ENCODE assay signal across 22 cellular contexts in the genomic region with DNA sequence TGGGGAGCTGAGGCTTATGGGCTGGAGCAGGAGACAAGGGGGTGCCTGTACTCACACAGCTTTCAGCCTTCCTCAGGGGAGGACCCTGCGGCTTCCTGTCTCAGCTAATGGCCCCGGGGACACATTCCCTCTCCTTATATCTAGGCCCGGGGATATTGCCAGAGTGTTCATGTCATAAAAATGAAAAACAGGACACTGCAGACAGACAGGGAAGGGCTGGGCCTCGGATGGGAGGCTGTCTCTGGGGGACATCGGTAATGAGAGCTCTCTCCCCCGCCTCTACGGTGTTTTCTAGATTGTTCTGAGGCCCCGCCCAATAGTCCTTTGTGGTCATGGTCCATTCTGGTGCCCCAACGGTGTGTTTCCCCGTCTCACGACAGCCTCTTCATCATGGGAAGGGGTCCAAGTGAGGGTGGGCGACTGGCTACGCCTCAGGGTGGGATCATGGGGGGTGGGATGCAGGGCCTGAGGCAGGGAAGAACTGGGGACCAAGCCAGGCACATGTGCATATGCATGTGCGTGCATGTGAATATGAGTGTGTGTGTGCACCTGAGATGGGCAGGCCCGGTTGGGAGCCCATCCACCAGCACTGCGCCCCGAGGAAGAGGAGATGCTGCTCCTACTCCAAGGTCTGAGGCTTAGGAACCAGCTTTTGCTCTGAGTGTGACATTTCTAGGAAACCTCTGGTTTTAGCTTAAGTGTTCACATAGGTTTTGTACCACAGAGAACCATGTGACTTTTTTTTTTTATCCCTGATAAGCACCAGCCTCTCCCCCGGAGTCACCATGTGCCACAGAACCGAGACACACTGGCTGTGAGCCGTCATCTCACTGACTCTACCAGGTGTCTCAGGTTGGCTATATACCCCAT. TPM values are rescaled to one million over a fixed set of nuclear protein-coding genes. Genes with fewer than 3 reads are reported as not detected.
A peak's percentile ranks its signal among the peaks of the same experiment; 100 is the strongest.
DNase-seq lines count a peak whose midpoint lies in the region; ATAC-seq, FAIRE-seq and TF ChIP-seq lines count a peak whose summit lies in the region.
"Had no signal": no experiment of that assay in that cellular context is flagged by ENCODE, and none has a peak within 500 bp of the region (broad histone marks: within the 10 kb centered on the region; RNA-seq: fewer than 3 reads in every experiment).

No MANE protein-coding gene starts in this region.

- H3K27ac Mint-ChIP-seq in WTC11: no peak overlapping the region
- H3K27ac Mint-ChIP-seq: HFFc6, IgD-negative memory B cell had no signal

- H3K9me3 ChIP-seq in right cardiac atrium (ENCODE audit: control insufficient read depth, low read length): no peaks in the 10 kb centered on the region
- H3K9me3 ChIP-seq in K562 (replicated peaks; ENCODE audit: control insufficient read depth, insufficient read depth, low read depth, low read length): no peaks in the 10 kb centered on the region
- H3K9me3 ChIP-seq in liver (ENCODE audit: control insufficient read depth in 4 of 4, low read length in 3 of 4): no peaks in the 10 kb centered on the region
- H3K9me3 ChIP-seq: MG63, Peyer's patch had no signal

- no peak for TF ChIP-seq CTCF in K562 (IDR thresholded peaks at IDR 0.05 in 2 of 3, conservative IDR thresholded peaks at IDR 0.05 in 1 of 3; ENCODE audit: insufficient read depth in 2 of 3, low read depth in 1 of 3, low read length in 3 of 3)
- TF ChIP-seq CTCF in liver (IDR thresholded peaks at IDR 0.05; ENCODE audit: low read depth, low read length, missing input control): no peak
- TF ChIP-seq CTCF in WTC11 (IDR thresholded peaks at IDR 0.05): no peak

- H3K9me3 Mint-ChIP-seq in WTC11: no peaks in the 10 kb centered on the region
- H3K9me3 Mint-ChIP-seq: HFFc6, IgD-negative memory B cell had no signal

- peaks cover 50% of the 10 kb centered on the region for H3K79me2 ChIP-seq in K562 (ENCODE audit: control insufficient read depth, insufficient read depth, low read length)

- ATAC-seq in right cardiac atrium (no peak), left cardiac atrium (no peak), K562 (no peak), WTC11 (no peak)

- TF ChIP-seq POLR2A in K562 (conservative IDR thresholded peaks at IDR 0.05): no peak

- TF ChIP-seq EP300 in K562 (IDR thresholded peaks at IDR 0.05; ENCODE audit: low read length): no peak

- no peak overlapping the region for H2AFZ ChIP-seq in K562 (ENCODE audit: low read depth, low read length)

- H3K27me3 Mint-ChIP-seq in WTC11 (ENCODE audit: low read depth): peaks cover 12% of the 10 kb centered on the region
- H3K27me3 Mint-ChIP-seq: IgD-negative memory B cell had no signal

- in situ Hi-C loops in K562 (cut with MboI): loop anchor here (5.0 kb wide), 1 partner anchor 39 kb away; no protein-coding TSS in a partner anchor

- H3K9ac ChIP-seq in K562 (ENCODE audit: insufficient read depth in 1 of 2, low read depth in 2 of 2, low read length in 2 of 2) (peak overlapping the region in 1 of 2 experiments; percentile 89; a peak in 2 of 4 replicates), liver (ENCODE audit: low read depth in 1 of 2, low read length in 2 of 2) (no peak overlapping the region)

- H3K4me1 ChIP-seq in right cardiac atrium (ENCODE audit: control insufficient read depth, insufficient read depth, low read length): no peaks in the 10 kb centered on the region
- peaks cover 70 to 90% of the 10 kb centered on the region in 2 experiments for H3K4me1 ChIP-seq in K562 (replicated peaks in 1 of 2; ENCODE audit: control insufficient read depth in 2 of 2, insufficient read depth in 2 of 2, low read length in 2 of 2)
- H3K4me1 ChIP-seq in liver (ENCODE audit: control insufficient read depth in 4 of 4, insufficient read depth in 4 of 4, low read length in 3 of 4): peaks cover 3 to 25% (median 17%) of the 10 kb centered on the region in 4 donors

- peak overlapping the region; percentile 8; the same call in 1 of the 2 replicates for H3K4me2 ChIP-seq in K562 (ENCODE audit: insufficient read depth, low read length)

- no peaks in the 10 kb centered on the region for H3K36me3 Mint-ChIP-seq in WTC11
- H3K36me3 Mint-ChIP-seq: IgD-negative memory B cell had no signal

- CTCF ChIA-PET in K562 (lab: Yijun Ruan, JAX; ENCODE audit: low intra/inter-chr PET ratio) (interaction anchor here (0.5 to 5.7 kb wide), 2 partner anchors 41 to 289 kb away, joined by 3 to 109 read pairs; no protein-coding TSS in a partner anchor), WTC11 (lab: Charles Lee) (interaction anchor here (1.1 to 6.5 kb wide), 6 partner anchors 10 to 281 kb away, joined by 3 to 181 read pairs (median 10); no protein-coding TSS in a partner anchor)

- FAIRE-seq in K562 (lab: Jason Lieb, UNC): peak; percentile 42

- no peak overlapping the region for H3K27ac ChIP-seq in right cardiac atrium (ENCODE audit: low read length)
- peak overlapping the region; percentile 5; the same call in 1 of the 3 replicates for H3K27ac ChIP-seq in K562 (ENCODE audit: extremely low read depth, low read depth, low read length)
- peak overlapping the region; percentile 47 to 61 for H3K27ac ChIP-seq in liver (ENCODE audit: low read depth in 1 of 2, low read length in 2 of 2)
- H3K27ac ChIP-seq: HL-60, Peyer's patch, SK-N-MC had no signal

- H3K27me3 ChIP-seq in right cardiac atrium (ENCODE audit: control insufficient read depth, insufficient read depth) (no peaks in the 10 kb centered on the region), K562 (ENCODE audit: control insufficient read depth in 2 of 2, insufficient read depth in 2 of 2, low read length in 2 of 2) (no peaks in the 10 kb centered on the region), liver (ENCODE audit: control insufficient read depth in 4 of 4, insufficient read depth in 4 of 4, low read length in 3 of 4) (no peaks in the 10 kb centered on the region)
- H3K27me3 ChIP-seq: MG63, Peyer's patch had no signal

- no TSS peak for BruUV-seq in K562 (replicated peaks; lab: Mats Ljungman, UMichigan)

- TF ChIP-seq RAD21 in K562 (CRISPR knock-in tag; conservative IDR thresholded peaks at IDR 0.05 in 1 of 2, IDR thresholded peaks at IDR 0.05 in 1 of 2): no peak
- peak in 1 of 2 donors; percentile 14 for TF ChIP-seq RAD21 in liver (IDR thresholded peaks at IDR 0.05)

- intact Hi-C loops in right cardiac atrium (cut with DNase I): loop anchor here in 1 of 4 donors (10.0 kb wide), 1 partner anchor 57 kb away; no protein-coding TSS in a partner anchor
- intact Hi-C loops in left cardiac atrium (cut with DNase I): no loop called here
- intact Hi-C loops in K562 (cut with micrococcal nuclease): no loop called here

- H3K9me1 ChIP-seq in K562 (ENCODE audit: control insufficient read depth, insufficient read depth, low read length): peaks cover 29% of the 10 kb centered on the region

- H3K4me3 Mint-ChIP-seq in WTC11: no peak overlapping the region
- H3K4me3 Mint-ChIP-seq: HFFc6, IgD-negative memory B cell had no signal

- DNase-seq in right cardiac atrium (peak; percentile 3 to 50 (median 20)), left cardiac atrium (no peak), K562 (ENCODE audit: extremely low read depth in 1 of 4, low spot score in 3 of 4) (peak in 2 of 4 experiments; percentile 76 to 77), GM19238 (ENCODE audit: insufficient read length, low spot score) (no peak), SHP77 treated with DMSO at 0.1 percent for 48 hours (lab: John Stamatoyannopoulos, UW) (no peak), WTC11 (ENCODE audit: low spot score) (no peak)
- DNase-seq: COR-L47, GDM1, H7, HFFc6, Kasumi-1, MG63, NCI-H1092, NCI-H1436 treated with DMSO at 0.1 percent for 48 hours, NCI-H2029, NCI-H2171, NCI-H446, Peyer's patch had no signal

- H3K4me1 Mint-ChIP-seq in WTC11: peaks cover 6% of the 10 kb centered on the region; the same call in 1 of the 2 replicates

- WGBS in right cardiac atrium: 70% methylated on average over 20 of the region's 20 CpGs
- WGBS in K562 (ENCODE audit: insufficient coverage, low coverage, missing lambda C conversion rate): 59% methylated on average over 20 of the region's 20 CpGs
- 82% methylated on average over 20 of the region's 20 CpGs for WGBS in liver

- H3K4me3 ChIP-seq in right cardiac atrium (ENCODE audit: low read length) (no peak overlapping the region), K562 (no peak overlapping the region), liver (ENCODE audit: low read depth in 1 of 3, low read length in 3 of 3) (no peak overlapping the region)
- H3K4me3 ChIP-seq: MG63, Peyer's patch, SK-N-MC had no signal

- H4K20me1 ChIP-seq in K562 (replicated peaks; ENCODE audit: control insufficient read depth, insufficient read depth, low read length): peaks cover 15% of the 10 kb centered on the region; the same call in 1 of the 2 replicates

- POLR2A ChIA-PET in K562 (lab: Yijun Ruan, JAX): interaction anchor here (0.5 to 10.0 kb wide), 18 partner anchors 9 to 900 kb away, joined by 3 to 120 read pairs (median 4); a partner anchor contains a TSS
- POLR2A ChIA-PET in WTC11 (lab: Charles Lee): interaction anchor here (0.5 to 1.1 kb wide), 2 partner anchors 19 to 48 kb away, joined by 4 to 6 read pairs; no protein-coding TSS in a partner anchor

- H3K36me3 ChIP-seq in K562 (ENCODE audit: control insufficient read depth, insufficient read depth, low read length) (peaks cover 13% of the 10 kb centered on the region; the same call in 2 of the 3 replicates), liver (ENCODE audit: control insufficient read depth in 4 of 4, insufficient read depth in 3 of 4, low read depth in 1 of 4, low read length in 3 of 4) (no peaks in the 10 kb centered on the region)
- H3K36me3 ChIP-seq: MG63, Peyer's patch had no signal

RNA-seq across cellular contexts. Expression of a gene that starts 5.3 kb away (rescaled TPM):
- 10 to 100 TPM; 11.1 to 27.4 (median 18.4) TPM for total RNA-seq in right cardiac atrium
- 21.7 TPM for polyA plus RNA-seq in right cardiac atrium
- total RNA-seq in left cardiac atrium: 10 to 100 TPM; 12.5 to 13.4 TPM
- total RNA-seq in K562 (2011; cell fraction: chromatin; rRNA removed; ENCODE audit: low replicate concordance): 114 and 328 TPM in 2 replicates
- 214 and 270 TPM in 2 replicates for total RNA-seq in K562 (2011; cell fraction: nucleolus; rRNA removed)
- 106 and 131 TPM in 2 replicates for total RNA-seq in K562 (2011; cell fraction: nucleoplasm; rRNA removed)
- 49.3 and 54.2 TPM in 2 replicates for total RNA-seq in K562 (2014; rRNA removed)
- 2.2 and 4.5 TPM in 2 replicates for total RNA-seq in K562 (2014; rRNA removed; fragmentation: Illumina TruSeq; extraction: Trizol)
- 13.3 and 15.6 TPM in 2 replicates for total RNA-seq in K562 (2015; rRNA removed; fragmentation: Illumina TruSeq; extraction: Trizol)
- 46.5 and 50.6 TPM in 2 replicates for total RNA-seq in K562 (2021)
- polyA plus RNA-seq in K562 (2011; rRNA removed): 35.2 and 71.6 TPM in 2 replicates
- polyA plus RNA-seq in K562 (2011; cell fraction: cytosol; rRNA removed): 134 and 673 TPM in 2 replicates
- 407 and 424 TPM in 2 replicates for polyA plus RNA-seq in K562 (2011; cell fraction: nucleus; rRNA removed)
- 30.0 and 31.2 TPM in 2 replicates for polyA plus RNA-seq in K562 (2012)
- 8.0 and 15.9 TPM in 2 replicates for polyA plus RNA-seq in K562 (2014; fragmentation: Illumina TruSeq; extraction: Trizol)
- under 1 TPM; 0.03 to 0.17 TPM for polyA plus RNA-seq in K562 (2014; fragmentation: Nextera tagmentation; extraction: Ambion mirVana)
- polyA plus RNA-seq in K562 (2014; rRNA removed): 42.5 and 97.4 TPM in 2 replicates
- polyA minus RNA-seq in K562 (2011; rRNA and poly(A)+ RNA removed): 15.1 and 15.6 TPM in 2 replicates
- polyA minus RNA-seq in K562 (2011; cell fraction: cytosol; rRNA and poly(A)+ RNA removed): 24.6 and 52.4 TPM in 2 replicates
- 96.8 and 145 TPM in 2 replicates for polyA minus RNA-seq in K562 (2011; cell fraction: nucleus; rRNA and poly(A)+ RNA removed)
- 10 to 100 TPM; 41.6 to 48.8 TPM for total RNA-seq in liver
- polyA plus RNA-seq in liver: 10 to 100 TPM in 1 of 2 donors, 1 to 10 TPM in 1; 3.8 to 10.6 TPM
- 58.3 to 65.4 TPM (median 61.3 TPM) in 3 replicates for total RNA-seq in WTC11 (2021)

RNA-seq across cellular contexts. Expression of a gene that starts 9.6 kb away (rescaled TPM):
- total RNA-seq in right cardiac atrium: 10 to 100 TPM; 61.1 to 70.4 (median 67.3) TPM
- polyA plus RNA-seq in right cardiac atrium: 64.9 TPM
- 10 to 100 TPM; 55.0 to 80.0 TPM for total RNA-seq in left cardiac atrium
- 160 and 395 TPM in 2 replicates for total RNA-seq in K562 (2011; cell fraction: chromatin; rRNA removed; ENCODE audit: low replicate concordance)
- 227 and 229 TPM in 2 replicates for total RNA-seq in K562 (2011; cell fraction: nucleolus; rRNA removed)
- total RNA-seq in K562 (2011; cell fraction: nucleoplasm; rRNA removed): 196 and 211 TPM in 2 replicates
- 70.1 and 95.8 TPM in 2 replicates for total RNA-seq in K562 (2014; rRNA removed)
- total RNA-seq in K562 (2014; rRNA removed; fragmentation: Illumina TruSeq; extraction: Trizol): 36.1 and 45.9 TPM in 2 replicates
- 55.8 and 57.2 TPM in 2 replicates for total RNA-seq in K562 (2015; rRNA removed; fragmentation: Illumina TruSeq; extraction: Trizol)
- 94.1 and 97.3 TPM in 2 replicates for total RNA-seq in K562 (2021)
- 94.9 and 115 TPM in 2 replicates for polyA plus RNA-seq in K562 (2011; rRNA removed)
- 157 and 209 TPM in 2 replicates for polyA plus RNA-seq in K562 (2011; cell fraction: cytosol; rRNA removed)
- 157 and 195 TPM in 2 replicates for polyA plus RNA-seq in K562 (2011; cell fraction: nucleus; rRNA removed)
- polyA plus RNA-seq in K562 (2012): 68.2 and 73.0 TPM in 2 replicates
- polyA plus RNA-seq in K562 (2014; fragmentation: Illumina TruSeq; extraction: Trizol): 88.3 and 89.4 TPM in 2 replicates
- polyA plus RNA-seq in K562 (2014; fragmentation: Nextera tagmentation; extraction: Ambion mirVana): 10 to 100 TPM; 15.5 to 17.5 TPM
- 89.6 and 92.5 TPM in 2 replicates for polyA plus RNA-seq in K562 (2014; rRNA removed)
- 130 and 186 TPM in 2 replicates for polyA minus RNA-seq in K562 (2011; rRNA and poly(A)+ RNA removed)
- polyA minus RNA-seq in K562 (2011; cell fraction: cytosol; rRNA and poly(A)+ RNA removed): 73.2 and 76.1 TPM in 2 replicates
- polyA minus RNA-seq in K562 (2011; cell fraction: nucleus; rRNA and poly(A)+ RNA removed): 63.1 and 85.0 TPM in 2 replicates
- total RNA-seq in liver: 100 to 1,000 TPM in 1 of 2 donors, 10 to 100 TPM in 1; 20.5 to 153 TPM
- polyA plus RNA-seq in liver: 10 to 100 TPM; 10.8 to 11.7 TPM
- 13.2 to 16.8 TPM (median 14.8 TPM) in 3 replicates for total RNA-seq in WTC11 (2021)

Comparison
In these comparisons a context has a peak if more than half of its experiments do, and no peak if none do; other contexts are left out.
1. DNase-seq: peak in right cardiac atrium (3 of 3); none in left cardiac atrium (single experiment), GM19238 (single experiment), SHP77 treated with DMSO at 0.1 percent for 48 hours (single experiment) and WTC11 (single experiment).